ENCODE assay signal across 1 cellular context in the genomic region with DNA sequence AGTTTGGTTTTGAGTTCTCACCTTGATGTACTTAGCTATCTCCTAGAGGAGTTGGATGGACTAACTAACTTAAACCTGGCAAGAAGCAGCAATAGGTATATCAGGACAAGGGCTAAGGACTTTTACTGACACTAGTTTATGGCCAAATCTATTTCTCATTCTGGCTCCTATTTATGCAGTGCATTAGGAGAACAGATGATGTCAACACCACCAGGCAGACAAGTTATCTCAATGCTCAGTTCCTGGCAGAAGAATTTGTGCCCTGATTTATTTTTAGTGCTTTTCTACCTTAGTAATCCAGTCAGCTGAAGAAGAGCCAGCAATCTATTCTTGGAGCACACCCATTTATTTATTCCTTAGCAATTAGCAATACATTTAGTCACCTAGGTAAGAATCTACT.
TF ChIP-seq lines count a peak whose summit lies in the region.

No MANE protein-coding gene starts in this region.

TF ChIP-seq in SK-N-SH treated with all-trans-retinoic acid at 6 μM for 48 hours, 23 proteins besides CTCF, POLR2A, EP300 and RAD21:
- TF ChIP-seq ZNF565 (CRISPR knock-in tag; conservative IDR thresholded peaks at IDR 0.05; ENCODE audit: low read depth) (no peak), OSR1 (CRISPR knock-in tag; IDR thresholded peaks at IDR 0.05) (no peak), CSDC2 (CRISPR knock-in tag; IDR thresholded peaks at IDR 0.05) (no peak), SNAI2 (CRISPR knock-in tag; IDR thresholded peaks at IDR 0.05) (no peak), TOX (CRISPR knock-in tag; IDR thresholded peaks at IDR 0.05; ENCODE audit: borderline replicate concordance) (peak; percentile 35; the same call in 1 of the 2 replicates), ZFP30 (CRISPR knock-in tag; IDR thresholded peaks at IDR 0.05) (no peak), GLIS3 (CRISPR knock-in tag; IDR thresholded peaks at IDR 0.05) (0 out of 2 replicates have a peak, but pooled peaks have one; percentile 72), ZFP3 (CRISPR knock-in tag; IDR thresholded peaks at IDR 0.05) (0 out of 2 replicates have a peak, but pooled peaks have one; percentile 56), ZNF8 (CRISPR knock-in tag; IDR thresholded peaks at IDR 0.05) (no peak), RARB (CRISPR knock-in tag; IDR thresholded peaks at IDR 0.05) (no peak), ESRRG (CRISPR knock-in tag; IDR thresholded peaks at IDR 0.05) (no peak), BACH2 (CRISPR knock-in tag; IDR thresholded peaks at IDR 0.05; ENCODE audit: borderline replicate concordance) (no peak), ZC3H10 (CRISPR knock-in tag; IDR thresholded peaks at IDR 0.05) (peak; percentile 63; the same call in 1 of the 2 replicates), ISL1 (CRISPR knock-in tag; IDR thresholded peaks at IDR 0.05) (peak; percentile 97), ARNTL (CRISPR knock-in tag; IDR thresholded peaks at IDR 0.05; ENCODE audit: borderline replicate concordance, low read depth) (no peak), ZNF70 (CRISPR knock-in tag; IDR thresholded peaks at IDR 0.05) (no peak), TCF4 (CRISPR knock-in tag; IDR thresholded peaks at IDR 0.05; ENCODE audit: borderline replicate concordance) (no peak), PPARA (CRISPR knock-in tag; IDR thresholded peaks at IDR 0.05; ENCODE audit: borderline replicate concordance) (no peak)
- TF ChIP-seq, protein P1, sequence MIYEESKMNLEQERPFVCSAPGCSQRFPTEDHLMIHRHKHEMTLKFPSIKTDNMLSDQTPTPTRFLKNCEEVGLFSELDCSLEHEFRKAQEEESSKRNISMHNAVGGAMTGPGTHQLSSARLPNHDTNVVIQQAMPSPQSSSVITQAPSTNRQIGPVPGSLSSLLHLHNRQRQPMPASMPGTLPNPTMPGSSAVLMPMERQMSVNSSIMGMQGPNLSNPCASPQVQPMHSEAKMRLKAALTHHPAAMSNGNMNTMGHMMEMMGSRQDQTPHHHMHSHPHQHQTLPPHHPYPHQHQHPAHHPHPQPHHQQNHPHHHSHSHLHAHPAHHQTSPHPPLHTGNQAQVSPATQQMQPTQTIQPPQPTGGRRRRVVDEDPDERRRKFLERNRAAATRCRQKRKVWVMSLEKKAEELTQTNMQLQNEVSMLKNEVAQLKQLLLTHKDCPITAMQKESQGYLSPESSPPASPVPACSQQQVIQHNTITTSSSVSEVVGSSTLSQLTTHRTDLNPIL (CRISPR knock-in tag; IDR thresholded peaks at IDR 0.05; ENCODE audit: low read depth), result peak; percentile 76; the same call in 1 of the 2 replicates
- TF ChIP-seq, protein P2, sequence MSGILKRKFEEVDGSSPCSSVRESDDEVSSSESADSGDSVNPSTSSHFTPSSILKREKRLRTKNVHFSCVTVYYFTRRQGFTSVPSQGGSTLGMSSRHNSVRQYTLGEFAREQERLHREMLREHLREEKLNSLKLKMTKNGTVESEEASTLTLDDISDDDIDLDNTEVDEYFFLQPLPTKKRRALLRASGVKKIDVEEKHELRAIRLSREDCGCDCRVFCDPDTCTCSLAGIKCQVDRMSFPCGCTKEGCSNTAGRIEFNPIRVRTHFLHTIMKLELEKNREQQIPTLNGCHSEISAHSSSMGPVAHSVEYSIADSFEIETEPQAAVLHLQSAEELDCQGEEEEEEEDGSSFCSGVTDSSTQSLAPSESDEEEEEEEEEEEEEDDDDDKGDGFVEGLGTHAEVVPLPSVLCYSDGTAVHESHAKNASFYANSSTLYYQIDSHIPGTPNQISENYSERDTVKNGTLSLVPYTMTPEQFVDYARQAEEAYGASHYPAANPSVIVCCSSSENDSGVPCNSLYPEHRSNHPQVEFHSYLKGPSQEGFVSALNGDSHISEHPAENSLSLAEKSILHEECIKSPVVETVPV (CRISPR knock-in tag; IDR thresholded peaks at IDR 0.05), result no peak
- TF ChIP-seq, protein P3, sequence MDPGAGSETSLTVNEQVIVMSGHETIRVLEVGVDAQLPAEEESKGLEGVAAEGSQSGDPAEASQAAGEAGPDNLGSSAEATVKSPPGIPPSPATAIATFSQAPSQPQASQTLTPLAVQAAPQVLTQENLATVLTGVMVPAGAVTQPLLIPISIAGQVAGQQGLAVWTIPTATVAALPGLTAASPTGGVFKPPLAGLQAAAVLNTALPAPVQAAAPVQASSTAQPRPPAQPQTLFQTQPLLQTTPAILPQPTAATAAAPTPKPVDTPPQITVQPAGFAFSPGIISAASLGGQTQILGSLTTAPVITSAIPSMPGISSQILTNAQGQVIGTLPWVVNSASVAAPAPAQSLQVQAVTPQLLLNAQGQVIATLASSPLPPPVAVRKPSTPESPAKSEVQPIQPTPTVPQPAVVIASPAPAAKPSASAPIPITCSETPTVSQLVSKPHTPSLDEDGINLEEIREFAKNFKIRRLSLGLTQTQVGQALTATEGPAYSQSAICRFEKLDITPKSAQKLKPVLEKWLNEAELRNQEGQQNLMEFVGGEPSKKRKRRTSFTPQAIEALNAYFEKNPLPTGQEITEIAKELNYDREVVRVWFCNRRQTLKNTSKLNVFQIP (CRISPR knock-in tag; IDR thresholded peaks at IDR 0.05; ENCODE audit: borderline replicate concordance, low read depth), result 0 out of 2 replicates have a peak, but pooled peaks have one; percentile 13
- TF ChIP-seq, protein P4, sequence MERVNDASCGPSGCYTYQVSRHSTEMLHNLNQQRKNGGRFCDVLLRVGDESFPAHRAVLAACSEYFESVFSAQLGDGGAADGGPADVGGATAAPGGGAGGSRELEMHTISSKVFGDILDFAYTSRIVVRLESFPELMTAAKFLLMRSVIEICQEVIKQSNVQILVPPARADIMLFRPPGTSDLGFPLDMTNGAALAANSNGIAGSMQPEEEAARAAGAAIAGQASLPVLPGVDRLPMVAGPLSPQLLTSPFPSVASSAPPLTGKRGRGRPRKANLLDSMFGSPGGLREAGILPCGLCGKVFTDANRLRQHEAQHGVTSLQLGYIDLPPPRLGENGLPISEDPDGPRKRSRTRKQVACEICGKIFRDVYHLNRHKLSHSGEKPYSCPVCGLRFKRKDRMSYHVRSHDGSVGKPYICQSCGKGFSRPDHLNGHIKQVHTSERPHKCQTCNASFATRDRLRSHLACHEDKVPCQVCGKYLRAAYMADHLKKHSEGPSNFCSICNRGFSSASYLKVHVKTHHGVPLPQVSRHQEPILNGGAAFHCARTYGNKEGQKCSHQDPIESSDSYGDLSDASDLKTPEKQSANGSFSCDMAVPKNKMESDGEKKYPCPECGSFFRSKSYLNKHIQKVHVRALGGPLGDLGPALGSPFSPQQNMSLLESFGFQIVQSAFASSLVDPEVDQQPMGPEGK (CRISPR knock-in tag; IDR thresholded peaks at IDR 0.05; ENCODE audit: borderline replicate concordance), result no peak
- TF ChIP-seq, protein P5, sequence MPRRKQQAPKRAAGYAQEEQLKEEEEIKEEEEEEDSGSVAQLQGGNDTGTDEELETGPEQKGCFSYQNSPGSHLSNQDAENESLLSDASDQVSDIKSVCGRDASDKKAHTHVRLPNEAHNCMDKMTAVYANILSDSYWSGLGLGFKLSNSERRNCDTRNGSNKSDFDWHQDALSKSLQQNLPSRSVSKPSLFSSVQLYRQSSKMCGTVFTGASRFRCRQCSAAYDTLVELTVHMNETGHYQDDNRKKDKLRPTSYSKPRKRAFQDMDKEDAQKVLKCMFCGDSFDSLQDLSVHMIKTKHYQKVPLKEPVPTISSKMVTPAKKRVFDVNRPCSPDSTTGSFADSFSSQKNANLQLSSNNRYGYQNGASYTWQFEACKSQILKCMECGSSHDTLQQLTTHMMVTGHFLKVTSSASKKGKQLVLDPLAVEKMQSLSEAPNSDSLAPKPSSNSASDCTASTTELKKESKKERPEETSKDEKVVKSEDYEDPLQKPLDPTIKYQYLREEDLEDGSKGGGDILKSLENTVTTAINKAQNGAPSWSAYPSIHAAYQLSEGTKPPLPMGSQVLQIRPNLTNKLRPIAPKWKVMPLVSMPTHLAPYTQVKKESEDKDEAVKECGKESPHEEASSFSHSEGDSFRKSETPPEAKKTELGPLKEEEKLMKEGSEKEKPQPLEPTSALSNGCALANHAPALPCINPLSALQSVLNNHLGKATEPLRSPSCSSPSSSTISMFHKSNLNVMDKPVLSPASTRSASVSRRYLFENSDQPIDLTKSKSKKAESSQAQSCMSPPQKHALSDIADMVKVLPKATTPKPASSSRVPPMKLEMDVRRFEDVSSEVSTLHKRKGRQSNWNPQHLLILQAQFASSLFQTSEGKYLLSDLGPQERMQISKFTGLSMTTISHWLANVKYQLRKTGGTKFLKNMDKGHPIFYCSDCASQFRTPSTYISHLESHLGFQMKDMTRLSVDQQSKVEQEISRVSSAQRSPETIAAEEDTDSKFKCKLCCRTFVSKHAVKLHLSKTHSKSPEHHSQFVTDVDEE (CRISPR knock-in tag; IDR thresholded peaks at IDR 0.05), result no peak
TF ChIP-seq in SK-N-SH treated with all-trans-retinoic acid at 6 μM for 48 hours: peak in this region for 7.
